In the genomic region with DNA sequence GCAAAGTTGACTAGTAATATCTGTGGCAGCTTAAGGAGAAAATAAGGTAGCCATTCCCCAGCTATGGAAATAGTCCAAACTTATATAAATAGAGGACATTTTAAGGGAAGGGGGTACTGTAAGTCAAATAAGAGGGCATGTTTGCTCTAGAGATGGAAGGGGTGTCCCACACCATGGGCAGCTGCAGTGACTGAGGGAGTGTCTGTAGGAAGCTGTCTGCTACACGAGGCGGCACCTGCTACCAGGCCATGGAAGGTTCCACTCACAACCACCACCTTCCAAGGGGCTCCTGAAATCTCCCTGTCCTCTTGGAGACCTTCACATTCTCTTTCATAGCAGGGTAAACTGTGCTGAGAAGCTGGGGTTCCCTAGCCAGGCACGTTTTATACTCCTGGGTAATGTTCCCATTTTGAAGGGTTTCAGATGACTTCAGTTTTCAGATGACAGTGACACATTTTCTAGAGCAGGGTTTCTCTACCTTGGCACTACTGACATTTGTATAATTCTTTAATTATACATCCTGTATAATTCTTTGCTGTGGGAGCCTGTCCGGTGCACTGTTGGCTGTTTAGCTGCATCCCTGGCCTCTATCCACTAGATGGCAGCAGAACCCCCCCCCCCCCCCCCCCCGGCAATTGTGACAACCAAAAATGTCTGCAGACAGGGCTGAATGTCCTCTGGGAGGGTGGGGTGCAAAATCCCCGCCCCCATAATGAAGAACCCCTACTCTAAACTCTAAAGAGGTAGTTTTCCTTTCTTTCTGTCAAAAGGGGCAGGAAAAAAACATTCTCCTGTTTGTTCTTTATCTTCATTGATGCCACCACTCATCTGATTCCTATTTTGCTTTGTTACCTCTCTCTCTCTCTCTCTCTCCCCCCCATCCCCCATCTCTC, we compare ENCODE assay signal across 8 cellular contexts. TPM values are rescaled to one million over a fixed set of nuclear protein-coding genes. Genes with fewer than 3 reads are reported as not detected.
DNase-seq lines count a peak whose midpoint lies in the region; ATAC-seq, FAIRE-seq and TF ChIP-seq lines count a peak whose summit lies in the region.

No MANE protein-coding gene starts in this region.

- no peak overlapping the region for H3K4me3 Mint-ChIP-seq in central memory CD8-positive, alpha-beta T cell
- no peak overlapping the region for H3K4me3 Mint-ChIP-seq in mesothelial cell of epicardium

- H3K27me3 Mint-ChIP-seq in central memory CD8-positive, alpha-beta T cell: peaks cover 53% of the 10 kb centered on the region
- no peaks in the 10 kb centered on the region for H3K27me3 Mint-ChIP-seq in mesothelial cell of epicardium (ENCODE audit: low read depth)

- no peaks in the 10 kb centered on the region for H3K4me1 Mint-ChIP-seq in central memory CD8-positive, alpha-beta T cell
- peaks cover 4% of the 10 kb centered on the region for H3K4me1 Mint-ChIP-seq in mesothelial cell of epicardium

- H3K9me3 Mint-ChIP-seq in central memory CD8-positive, alpha-beta T cell: no peaks in the 10 kb centered on the region
- peaks cover 17% of the 10 kb centered on the region for H3K9me3 Mint-ChIP-seq in mesothelial cell of epicardium

- no peaks in the 10 kb centered on the region for H3K36me3 Mint-ChIP-seq in central memory CD8-positive, alpha-beta T cell (ENCODE audit: insufficient read depth)
- no peaks in the 10 kb centered on the region for H3K36me3 Mint-ChIP-seq in mesothelial cell of epicardium

- peak; percentile 40 for ATAC-seq in central memory CD8-positive, alpha-beta T cell (replicated peaks; ENCODE audit: extremely low read depth, poor library complexity, severe bottlenecking)
- ATAC-seq in HG02642 (IDR thresholded peaks at IDR 0.05; ENCODE audit: poor library complexity, unreplicated experiment): no peak

- DNase-seq in AG04449 (ENCODE audit: low read depth, low spot score): no peak
- peak; percentile 6 for DNase-seq in RCC 7860 (ENCODE audit: low spot score)
- DNase-seq in central memory CD8-positive, alpha-beta T cell (ENCODE audit: low spot score in 2 of 2): no peak
- no peak for DNase-seq in mesothelial cell of epicardium (ENCODE audit: low spot score in 2 of 2, unreplicated experiment in 2 of 2)
- DNase-seq in NCI-H146 (lab: John Stamatoyannopoulos, UW): no peak
- DNase-seq in epidermal melanocyte (ENCODE audit: insufficient read length, low spot score): no peak

- FAIRE-seq in RCC 7860 (lab: Jason Lieb, UNC): no peak

- POLR2A ChIA-PET in AG04449 (lab: Yijun Ruan, JAX): interaction anchor here (2.7 kb wide), 1 partner anchor 89 kb away, joined by 10 read pairs; the partner anchor contains the start of gene PPFIBP1

- TF ChIP-seq CTCF in AG04449 (IDR thresholded peaks at IDR 0.05; ENCODE audit: insufficient read depth, low read length, missing control alignments) (peak; percentile 23), GM12872 (IDR thresholded peaks at IDR 0.05; ENCODE audit: insufficient read depth, low read depth, low read length) (peak; percentile 52), mesothelial cell of epicardium (IDR thresholded peaks at IDR 0.05; ENCODE audit: unreplicated experiment) (peak; percentile 9)

- CTCF ChIA-PET in AG04449 (lab: Yijun Ruan, JAX): interaction anchor here (0.7 to 7.7 kb wide), 41 partner anchors 9 to 269 kb away, joined by 3 to 72 read pairs (median 5); partner anchors contain the start of genes PPFIBP1 and SMCO2

- no peak overlapping the region for H3K27ac Mint-ChIP-seq in central memory CD8-positive, alpha-beta T cell (ENCODE audit: low read depth)
- H3K27ac Mint-ChIP-seq in mesothelial cell of epicardium: no peak overlapping the region

- no peak overlapping the region for H3K4me3 ChIP-seq in AG04449 (ENCODE audit: low read depth, low read length)

RNA-seq across cellular contexts. Expression of gene SMCO2, which starts 11.6 kb away (rescaled TPM):
- total RNA-seq in mesothelial cell of epicardium: not detected in 3 replicates
